8 cellular contexts compared by ENCODE assay signal in genomic region chr18:77131652-77132368, GRCh38. TPM values are rescaled to one million over a fixed set of nuclear protein-coding genes. Genes with fewer than 3 reads are reported as not detected.
A peak's percentile ranks its signal among the peaks of the same experiment; 100 is the strongest.
DNase-seq lines count a peak whose midpoint lies in the region; ATAC-seq and TF ChIP-seq lines count a peak whose summit lies in the region.

No MANE protein-coding gene starts in this region.

- TF ChIP-seq CTCF in left ventricle myocardium inferior (IDR thresholded peaks at IDR 0.05; ENCODE audit: borderline replicate concordance) (no peak), retinal pigment epithelial cell (conservative IDR thresholded peaks at IDR 0.05; ENCODE audit: low read depth, low read length) (no peak), HFFc6 (IDR thresholded peaks at IDR 0.05) (no peak)

- H3K27me3 ChIP-seq in left ventricle myocardium inferior (ENCODE audit: low read depth), result peaks cover 23% of the 10 kb centered on the region

- peak overlapping the region; percentile 90 for H3K27ac ChIP-seq in left ventricle myocardium inferior (replicated peaks)

- H3K36me3 Mint-ChIP-seq in T-helper 1 cell treated with Interleukin-12 subunit alpha and Interleukin-12 subunit beta and Interleukin-4 antibody, amounts not matched to agents 30 μg/mL and 1 μg/mL, for 36 hours (ENCODE audit: low read depth), result peaks cover 30% of the 10 kb centered on the region
- no peaks in the 10 kb centered on the region for H3K36me3 Mint-ChIP-seq in HFFc6 (ENCODE audit: low read depth)

- no peaks in the 10 kb centered on the region for H3K27me3 Mint-ChIP-seq in T-helper 1 cell treated with Interleukin-12 subunit alpha and Interleukin-12 subunit beta and Interleukin-4 antibody, amounts not matched to agents 30 μg/mL and 1 μg/mL, for 36 hours (ENCODE audit: low read depth)
- peaks cover 33% of the 10 kb centered on the region for H3K27me3 Mint-ChIP-seq in HFFc6 (ENCODE audit: insufficient read depth)

- no peak for DNase-seq in T-helper 1 cell
- DNase-seq in NCI-H345 treated with DMSO at 0.1 percent for 48 hours (lab: John Stamatoyannopoulos, UW; ENCODE audit: unreplicated experiment), result peak; percentile 13
- DNase-seq in activated naive CD4-positive, alpha-beta T cell treated with anti-CD3 and anti-CD28 coated beads, Interleukin-2, amount 50 U/mL, for 16 hours, result peak; percentile 37
- DNase-seq in left ventricle myocardium inferior, result peak; percentile 69
- no peak for DNase-seq in retinal pigment epithelial cell (ENCODE audit: low read depth)
- DNase-seq in HFFc6, result no peak

- no peaks in the 10 kb centered on the region for H3K9me3 Mint-ChIP-seq in T-helper 1 cell treated with Interleukin-12 subunit alpha and Interleukin-12 subunit beta and Interleukin-4 antibody, amounts not matched to agents 30 μg/mL and 1 μg/mL, for 36 hours
- no peaks in the 10 kb centered on the region for H3K9me3 Mint-ChIP-seq in HFFc6

- H3K4me1 ChIP-seq in left ventricle myocardium inferior, result peaks cover 74% of the 10 kb centered on the region

- intact Hi-C loops in left ventricle myocardium inferior (cut with micrococcal nuclease), result no loop called here

- H3K4me3 ChIP-seq in left ventricle myocardium inferior, result peak overlapping the region; percentile 86
- H3K4me3 ChIP-seq in retinal pigment epithelial cell (ENCODE audit: low read length), result peak overlapping the region; percentile 73

- peaks cover 58% of the 10 kb centered on the region for H3K4me1 Mint-ChIP-seq in T-helper 1 cell treated with Interleukin-12 subunit alpha and Interleukin-12 subunit beta and Interleukin-4 antibody, amounts not matched to agents 30 μg/mL and 1 μg/mL, for 36 hours (ENCODE audit: low read depth)
- peaks cover 33% of the 10 kb centered on the region for H3K4me1 Mint-ChIP-seq in HFFc6 (ENCODE audit: low read depth)

- peak; percentile 54 for ATAC-seq in HG02840 (IDR thresholded peaks at IDR 0.05; ENCODE audit: low FRiP score, unreplicated experiment)

- peak overlapping the region; percentile 97 for H3K4me3 Mint-ChIP-seq in T-helper 1 cell treated with Interleukin-12 subunit alpha and Interleukin-12 subunit beta and Interleukin-4 antibody, amounts not matched to agents 30 μg/mL and 1 μg/mL, for 36 hours
- H3K4me3 Mint-ChIP-seq in HFFc6, result no peak overlapping the region

- peak overlapping the region; percentile 95 for H3K27ac Mint-ChIP-seq in T-helper 1 cell treated with Interleukin-12 subunit alpha and Interleukin-12 subunit beta and Interleukin-4 antibody, amounts not matched to agents 30 μg/mL and 1 μg/mL, for 36 hours
- no peak overlapping the region for H3K27ac Mint-ChIP-seq in HFFc6

- H3K36me3 ChIP-seq in left ventricle myocardium inferior, result no peaks in the 10 kb centered on the region

- no peaks in the 10 kb centered on the region for H3K9me3 ChIP-seq in left ventricle myocardium inferior (replicated peaks)

RNA-seq across cellular contexts. Expression of gene MBP, which starts 0.8 kb away (rescaled TPM):
- 35.0 TPM for total RNA-seq in left ventricle myocardium inferior
- under 1 TPM in 5 of 6 experiments, not detected in 1; 0.05 to 0.23 (median 0.12) TPM for total RNA-seq in HFFc6 (2021; fragmentation: NEBNext Ultra II Directional; extraction: Animal tissue kit (Norgen Biotek cat#: 25700))

Comparison
In these comparisons a context has a peak if more than half of its experiments do, and no peak if none do; other contexts are left out.
1. DNase-seq: peak in NCI-H345 treated with DMSO at 0.1 percent for 48 hours (single experiment), activated naive CD4-positive, alpha-beta T cell treated with anti-CD3 and anti-CD28 coated beads, Interleukin-2, amount 50 U/mL, for 16 hours (single experiment) and left ventricle myocardium inferior (single experiment); none in T-helper 1 cell (0 of 5), retinal pigment epithelial cell (single experiment) and HFFc6 (single experiment).
2. RNA of gene MBP, which starts 0.8 kb away (total RNA-seq): 35.0 TPM in left ventricle myocardium inferior (single experiment); 0.05 to 0.23 TPM in HFFc6; every median in the first group is over 10 times any median in the second.